Comparison of ENCODE assay signal across 15 cellular contexts in the genomic region with DNA sequence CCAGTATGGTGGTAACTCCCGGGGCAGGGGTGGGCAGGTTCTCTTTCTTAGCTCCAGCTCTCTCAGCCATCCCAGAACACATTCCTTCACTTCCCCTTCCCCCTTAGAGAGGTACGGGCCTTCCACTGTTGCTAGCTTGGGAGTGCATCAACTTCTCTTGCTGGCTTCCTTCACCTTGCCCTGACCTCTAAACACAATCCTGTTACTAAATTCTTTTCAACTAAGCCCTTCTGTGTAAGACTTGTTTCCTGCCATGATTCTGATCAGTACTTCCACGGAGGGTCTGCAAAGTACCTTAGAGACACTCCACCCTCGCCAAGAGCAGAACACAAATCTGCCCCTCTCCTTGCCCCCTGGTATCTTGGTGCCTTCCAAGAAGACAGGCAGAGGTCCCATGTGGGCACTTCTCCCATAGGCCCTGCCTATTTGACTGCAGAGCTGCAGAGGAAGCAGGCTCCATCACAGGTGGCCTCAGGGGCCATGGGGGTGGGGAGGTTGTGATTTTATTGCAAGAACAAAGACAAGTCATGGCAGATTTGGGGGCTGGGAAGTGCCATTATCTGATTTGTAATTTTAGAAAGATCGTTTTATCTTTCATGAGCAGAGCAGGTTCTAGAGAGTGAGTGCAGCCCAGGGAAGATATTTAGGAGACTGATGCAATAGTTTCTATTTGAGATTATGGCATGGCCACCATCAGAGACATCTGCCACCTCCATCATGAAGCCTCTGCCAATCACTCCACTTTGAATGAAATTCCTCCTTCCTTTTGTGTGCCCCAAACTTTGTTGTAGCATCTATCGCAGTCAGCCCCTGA.
A peak's percentile ranks its signal among the peaks of the same experiment; 100 is the strongest.
DNase-seq lines count a peak whose midpoint lies in the region; ATAC-seq and TF ChIP-seq lines count a peak whose summit lies in the region.
"Had no signal": no experiment of that assay in that cellular context is flagged by ENCODE, and none has a peak within 500 bp of the region (broad histone marks: within the 10 kb centered on the region; RNA-seq: fewer than 3 reads in every experiment).

No MANE protein-coding gene starts in this region.

- no peak overlapping the region for H2BK5ac ChIP-seq in IMR-90 (ENCODE audit: low read depth, low read length, poor library complexity, severe bottlenecking)

- H4K8ac ChIP-seq in IMR-90 (ENCODE audit: low read depth in 2 of 2, low read length in 2 of 2) = no peak overlapping the region

- no peak overlapping the region for H2BK120ac ChIP-seq in IMR-90 (ENCODE audit: low read depth, low read length)

- no peaks in the 10 kb centered on the region for H4K20me1 ChIP-seq in IMR-90 (ENCODE audit: insufficient read depth, low read length)

- H3K27me3 ChIP-seq in CD4-positive, alpha-beta T cell (ENCODE audit: control insufficient read depth, insufficient read depth, low read length) = no peaks in the 10 kb centered on the region
- H3K27me3 ChIP-seq in IMR-90 (ENCODE audit: control insufficient read depth, insufficient read depth, low read length) = no peaks in the 10 kb centered on the region
- H3K27me3 ChIP-seq in naive thymus-derived CD4-positive, alpha-beta T cell (ENCODE audit: control insufficient read depth in 2 of 2, insufficient read depth in 2 of 2, low read length in 2 of 2) = no peaks in the 10 kb centered on the region
- H3K27me3 ChIP-seq: testis had no signal

- no peaks in the 10 kb centered on the region for H3K36me3 ChIP-seq in IMR-90 (ENCODE audit: control insufficient read depth, insufficient read depth, low read length)
- H3K36me3 ChIP-seq in naive thymus-derived CD4-positive, alpha-beta T cell (ENCODE audit: control insufficient read depth in 2 of 3, insufficient read depth in 3 of 3, low read length in 3 of 3) = no peaks in the 10 kb centered on the region

- H3K4me2 ChIP-seq in IMR-90 (ENCODE audit: low read depth, low read length) = no peak overlapping the region

- H2BK15ac ChIP-seq in IMR-90 (ENCODE audit: low read depth, low read length) = no peak overlapping the region; the same call in 2 of the 3 replicates

- peaks cover 4% of the 10 kb centered on the region; the same call in 1 of the 2 replicates for H3K4me1 ChIP-seq in IMR-90 (ENCODE audit: control insufficient read depth, insufficient read depth, low read length)
- H3K4me1 ChIP-seq in naive thymus-derived CD4-positive, alpha-beta T cell (ENCODE audit: control insufficient read depth in 2 of 2, insufficient read depth in 2 of 2, low read length in 2 of 2) = peaks cover 16 to 28% of the 10 kb centered on the region in 2 donors
- H3K4me1 ChIP-seq: testis had no signal

- no peak overlapping the region for H3K27ac ChIP-seq in CD4-positive, alpha-beta T cell (ENCODE audit: low read depth, low read length)
- H3K27ac ChIP-seq in IMR-90 (ENCODE audit: insufficient read depth, low read length) = no peak overlapping the region
- H3K27ac ChIP-seq in naive thymus-derived CD4-positive, alpha-beta T cell (ENCODE audit: low read depth, low read length) = no peak overlapping the region
- H3K27ac ChIP-seq: testis had no signal

- dilution Hi-C loops in IMR-90 (cut with HindIII; ENCODE audit: low sequenced_read_pairs, unreplicated experiment) = no loop called here

- H4K91ac ChIP-seq in IMR-90 (ENCODE audit: insufficient read depth, low read depth, low read length) = no peak overlapping the region

- H3K4me1 Mint-ChIP-seq in CD4-positive, alpha-beta T cell (ENCODE audit: low read depth) = peaks cover 42% of the 10 kb centered on the region
- H3K4me1 Mint-ChIP-seq in T-helper 17 cell = peaks cover 19% of the 10 kb centered on the region
- peaks cover 13 to 60% (median 41%) of the 10 kb centered on the region in 7 donors for H3K4me1 Mint-ChIP-seq in naive thymus-derived CD4-positive, alpha-beta T cell

- no peak overlapping the region for H3K14ac ChIP-seq in IMR-90 (replicated peaks; ENCODE audit: low read depth, low read length)

- no peaks in the 10 kb centered on the region for H3K79me1 ChIP-seq in IMR-90 (ENCODE audit: low read depth in 1 of 2, low read length in 2 of 2)

- no peak overlapping the region for H3K18ac ChIP-seq in IMR-90 (ENCODE audit: low read depth, low read length)

- peak overlapping the region; percentile 8 for H2AFZ ChIP-seq in IMR-90 (replicated peaks; ENCODE audit: low read length, poor library complexity)

- H3K4me3 Mint-ChIP-seq in CD4-positive, alpha-beta T cell = no peak overlapping the region
- H3K4me3 Mint-ChIP-seq in T-helper 17 cell = no peak overlapping the region
- H3K4me3 Mint-ChIP-seq in naive thymus-derived CD4-positive, alpha-beta T cell = peak overlapping the region in 5 of 10 donors; percentile 0 to 56 (median 32)
- H3K4me3 Mint-ChIP-seq: activated T-cell treated with anti-CD3 and anti-CD28 coated beads, Interleukin-2, amount 50 U/mL, for 4 hours had no signal

- no peak for TF ChIP-seq CTCF in CD4-positive, alpha-beta T cell (IDR thresholded peaks at IDR 0.05)
- no peak for TF ChIP-seq CTCF in IMR-90 (conservative IDR thresholded peaks at IDR 0.05; ENCODE audit: low read depth, low read length)

- 40% methylated on average over 1 of the region's 6 CpGs; no CpG with 5 or more reads in 1 of the 2 experiments for WGBS in IMR-90 (ENCODE audit: extremely low coverage in 2 of 2, insufficient read length in 1 of 2), 2 experiments

- POLR2A ChIA-PET in CD4-positive, alpha-beta T cell (lab: Charles Lee) = no interaction called here
- POLR2A ChIA-PET in IMR-90 (lab: Charles Lee; ENCODE audit: unreplicated experiment) = no interaction called here
- POLR2A ChIA-PET in naive thymus-derived CD4-positive, alpha-beta T cell (lab: Charles Lee) = no interaction called here

- DNase-seq in CD4-positive, alpha-beta T cell = no peak
- DNase-seq in IMR-90 (no peak), T-helper 17 cell (no peak), COLO829 (ENCODE audit: low spot score) (no peak), hippocampal formation (lab: John Stamatoyannopoulos, UW) (no peak)
- DNase-seq in naive thymus-derived CD4-positive, alpha-beta T cell = no peak
- DNase-seq: activated T-cell treated with anti-CD3 and anti-CD28 coated beads, Interleukin-2, amount 50 U/mL, for 4 hours; amygdala; C1 segment of cervical spinal cord; DMS79 treated with DMSO at 0.1 percent for 48 hours; NCI-H2081 treated with DMSO at 0.1 percent for 48 hours; testis had no signal

- peak overlapping the region; percentile 86 for H3K27ac Mint-ChIP-seq in CD4-positive, alpha-beta T cell
- peak overlapping the region; percentile 72 for H3K27ac Mint-ChIP-seq in T-helper 17 cell
- peak overlapping the region; percentile 20 to 72 (median 44) for H3K27ac Mint-ChIP-seq in naive thymus-derived CD4-positive, alpha-beta T cell

- intact Hi-C loops in CD4-positive, alpha-beta T cell (cut with DNase I, micrococcal nuclease) = loop anchor here in 1 of 2 experiments (5.0 kb wide), 1 partner anchor 34 kb away; no protein-coding TSS in a partner anchor
- intact Hi-C loops in IMR-90 (cut with micrococcal nuclease) = no loop called here
- intact Hi-C loops in naive thymus-derived CD4-positive, alpha-beta T cell (cut with micrococcal nuclease) = loop anchor here in 1 of 2 donors (5.0 kb wide), 1 partner anchor 34 kb away; no protein-coding TSS in a partner anchor

- BruUV-seq in IMR-90 (replicated peaks; lab: Mats Ljungman, UMichigan) = no TSS peak

- ATAC-seq in CD4-positive, alpha-beta T cell (ENCODE audit: poor library complexity) = no peak
- ATAC-seq in IMR-90 (ENCODE audit: low read depth) (no peak), T-helper 17 cell (no peak), GM18867 (IDR thresholded peaks at IDR 0.05; ENCODE audit: unreplicated experiment) (no peak)
- ATAC-seq in naive thymus-derived CD4-positive, alpha-beta T cell = no peak
- ATAC-seq: activated T-cell treated with anti-CD3 and anti-CD28 coated beads, Interleukin-2, amount 50 U/mL, for 4 hours; left lobe of liver; Panc1 had no signal

- no peak for TF ChIP-seq RAD21 in IMR-90 (IDR thresholded peaks at IDR 0.05; ENCODE audit: low read length)

- no peak overlapping the region for H3K4me3 ChIP-seq in IMR-90 (ENCODE audit: insufficient read depth, low read depth, low read length)
- no peak overlapping the region for H3K4me3 ChIP-seq in naive thymus-derived CD4-positive, alpha-beta T cell (ENCODE audit: low read length)
- H3K4me3 ChIP-seq: testis had no signal

- H3K27me3 Mint-ChIP-seq in CD4-positive, alpha-beta T cell = no peaks in the 10 kb centered on the region
- no peaks in the 10 kb centered on the region for H3K27me3 Mint-ChIP-seq in T-helper 17 cell
- no peaks in the 10 kb centered on the region for H3K27me3 Mint-ChIP-seq in naive thymus-derived CD4-positive, alpha-beta T cell

- H4K5ac ChIP-seq in IMR-90 (ENCODE audit: low read depth, low read length) = no peak overlapping the region

- H3K23ac ChIP-seq in IMR-90 (ENCODE audit: low read depth, low read length) = no peak overlapping the region

- no peaks in the 10 kb centered on the region for H3K9me1 ChIP-seq in IMR-90 (ENCODE audit: insufficient read depth, low read length)

- no peak overlapping the region for H3K56ac ChIP-seq in IMR-90 (ENCODE audit: extremely low read depth, insufficient read depth, low read length)

- TF ChIP-seq POLR2A in IMR-90 (IDR thresholded peaks at IDR 0.05; ENCODE audit: low read depth, low read length) = no peak

- H3K4ac ChIP-seq in IMR-90 (ENCODE audit: low read depth, low read length) = no peak overlapping the region

- H3K9me3 Mint-ChIP-seq in CD4-positive, alpha-beta T cell = no peaks in the 10 kb centered on the region
- H3K9me3 Mint-ChIP-seq in naive thymus-derived CD4-positive, alpha-beta T cell = peaks cover 0 to 4% (median under 1%) of the 10 kb centered on the region in 11 donors
- H3K9me3 Mint-ChIP-seq: activated T-cell treated with anti-CD3 and anti-CD28 coated beads, Interleukin-2, amount 50 U/mL, for 4 hours had no signal

- CTCF ChIA-PET in CD4-positive, alpha-beta T cell (lab: Charles Lee) = no interaction called here
- CTCF ChIA-PET in IMR-90 (lab: Yijun Ruan, JAX) = no interaction called here
- CTCF ChIA-PET in naive thymus-derived CD4-positive, alpha-beta T cell (lab: Charles Lee) = no interaction called here

- no peak overlapping the region for H2BK20ac ChIP-seq in IMR-90 (ENCODE audit: low read depth, low read length)

- H2AK9ac ChIP-seq in IMR-90 (replicated peaks; ENCODE audit: low read depth, low read length, poor library complexity) = no peak overlapping the region

- H3K9ac ChIP-seq in IMR-90 (ENCODE audit: low read depth, low read length) = no peak overlapping the region

- no peak overlapping the region for H2AK5ac ChIP-seq in IMR-90 (ENCODE audit: low read depth, low read length)

- no peaks in the 10 kb centered on the region for H3K36me3 Mint-ChIP-seq in CD4-positive, alpha-beta T cell (ENCODE audit: low read depth)
- H3K36me3 Mint-ChIP-seq in T-helper 17 cell (ENCODE audit: low read depth) = no peaks in the 10 kb centered on the region
- H3K36me3 Mint-ChIP-seq in naive thymus-derived CD4-positive, alpha-beta T cell = peaks cover 0 to 25% (median 0%) of the 10 kb centered on the region in 5 donors

- in situ Hi-C loops in IMR-90 (cut with MboI; ENCODE audit: low sequenced_read_pairs) = no loop called here

- no peaks in the 10 kb centered on the region for H3K9me3 ChIP-seq in CD4-positive, alpha-beta T cell (ENCODE audit: control insufficient read depth, low read length)
- H3K9me3 ChIP-seq in IMR-90 (ENCODE audit: control insufficient read depth, insufficient read depth, low read length) (no peaks in the 10 kb centered on the region; the same call in 1 of the 2 replicates), T-helper 17 cell (ENCODE audit: control insufficient read depth, low read length, poor library complexity, severe bottlenecking) (no peaks in the 10 kb centered on the region)
- H3K9me3 ChIP-seq in naive thymus-derived CD4-positive, alpha-beta T cell (ENCODE audit: control insufficient read depth in 2 of 3, low read length in 3 of 3) = no peaks in the 10 kb centered on the region
- H3K9me3 ChIP-seq: testis had no signal
